Comparison of ENCODE assay signal across 8 cellular contexts in the genomic region with DNA sequence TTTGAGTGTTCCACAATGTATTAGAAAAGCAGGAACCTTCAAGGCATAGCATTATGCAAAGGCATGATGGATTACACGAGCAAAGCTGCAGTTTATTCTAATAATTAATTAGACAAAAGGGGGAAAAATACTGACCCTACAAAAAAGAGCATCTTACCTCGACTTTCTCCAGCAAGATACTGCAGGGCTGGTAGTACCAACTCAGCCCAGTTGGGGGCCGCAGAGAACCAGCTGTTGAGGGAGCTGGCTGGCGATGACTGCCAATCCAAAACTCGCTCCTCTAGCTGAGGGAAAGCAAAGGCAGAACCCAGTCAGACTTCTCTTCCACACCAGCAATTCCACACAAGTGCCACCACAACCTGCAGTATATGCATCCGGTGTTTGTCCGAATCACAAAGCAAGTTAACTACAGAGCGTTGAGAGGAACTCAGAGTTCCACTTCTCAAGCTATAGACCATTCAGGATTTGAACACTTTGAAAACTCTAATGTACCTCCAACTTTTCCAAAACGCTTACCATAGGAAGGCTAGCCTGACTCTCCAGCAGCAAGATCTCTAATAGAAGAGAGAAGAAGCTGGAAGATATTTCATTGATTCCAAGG. TPM values are rescaled to one million over a fixed set of nuclear protein-coding genes. Genes with fewer than 3 reads are reported as not detected.
DNase-seq lines count a peak whose midpoint lies in the region; ATAC-seq and TF ChIP-seq lines count a peak whose summit lies in the region.

No MANE protein-coding gene starts in this region.

- H3K4me1 Mint-ChIP-seq in Caco-2 (ENCODE audit: low read depth, unreplicated experiment) = no peaks in the 10 kb centered on the region

- H3K4me3 ChIP-seq in Caco-2 (ENCODE audit: low read depth, low read length) (no peak overlapping the region), NB4 (ENCODE audit: low read depth, low read length) (no peak overlapping the region)

- no peak for TF ChIP-seq POLR2A in NB4 (IDR thresholded peaks at IDR 0.05; ENCODE audit: extremely low read depth, insufficient read length)

- no peaks in the 10 kb centered on the region for H3K9me3 ChIP-seq in Caco-2

- H3K27me3 ChIP-seq in Caco-2 (replicated peaks; ENCODE audit: control insufficient read depth, insufficient read depth, low read length) = no peaks in the 10 kb centered on the region

- CTCF ChIA-PET in Caco-2 (lab: Charles Lee) = interaction anchor here (0.6 to 1.8 kb wide), 20 partner anchors 13 to 331 kb away, joined by 3 to 32 read pairs (median 3); a partner anchor contains a TSS

- no peaks in the 10 kb centered on the region for H3K27me3 Mint-ChIP-seq in Caco-2 (ENCODE audit: insufficient read depth, unreplicated experiment)

- DNase-seq in Caco-2 (peak; percentile 72 to 84), NB4 (ENCODE audit: low read depth) (peak; percentile 55), glomerular visceral epithelial cell (ENCODE audit: extremely low spot score) (peak; percentile 15), NCI-H128 (lab: John Stamatoyannopoulos, UW; ENCODE audit: unreplicated experiment) (no peak)
- DNase-seq in activated T-cell treated with anti-CD3 and anti-CD28 coated beads, Interleukin-2, amount 50 U/mL, for 1 hour = peak; percentile 63
- peak in 2 of 3 experiments; percentile 15 to 36 for DNase-seq in stimulated activated CD4-positive, alpha-beta T cell treated with anti-CD3 and anti-CD28 coated beads, TNF-alpha, amount 100 ng/mL, for 24 hours (ENCODE audit: low read depth in 3 of 3)

- H3K9me3 Mint-ChIP-seq in Caco-2 (ENCODE audit: unreplicated experiment) = no peaks in the 10 kb centered on the region

- no peak overlapping the region for H3K4me3 Mint-ChIP-seq in Caco-2 (ENCODE audit: unreplicated experiment)

- POLR2A ChIA-PET in Caco-2 (lab: Charles Lee) = interaction anchor here (0.5 to 0.8 kb wide), 2 partner anchors 14 to 20 kb away, joined by 4 to 5 read pairs; no protein-coding TSS in a partner anchor

- no peaks in the 10 kb centered on the region for H3K4me1 ChIP-seq in Caco-2

- peaks cover 29% of the 10 kb centered on the region for H3K36me3 ChIP-seq in Caco-2 (ENCODE audit: control insufficient read depth, insufficient read depth, low read length)

- intact Hi-C loops in Caco-2 (cut with micrococcal nuclease; ENCODE audit: unreplicated experiment) = loop anchor here (1.0 kb wide), 2 partner anchors 251 to 332 kb away; no protein-coding TSS in a partner anchor

- no peak overlapping the region for H3K27ac Mint-ChIP-seq in Caco-2 (ENCODE audit: unreplicated experiment)

- peaks cover 100% of the 10 kb centered on the region for H3K36me3 Mint-ChIP-seq in Caco-2 (ENCODE audit: insufficient read depth, unreplicated experiment)

- ATAC-seq in GM19438 (IDR thresholded peaks at IDR 0.05; ENCODE audit: low read depth, unreplicated experiment) = peak; percentile 67
- no peak for ATAC-seq in GM21825 (IDR thresholded peaks at IDR 0.05; ENCODE audit: unreplicated experiment)

- TF ChIP-seq CTCF in Caco-2 (IDR thresholded peaks at IDR 0.05; ENCODE audit: insufficient read depth in 1 of 2, low read depth in 1 of 2, low read length in 1 of 2, severe bottlenecking in 1 of 2, unreplicated experiment in 1 of 2) = peak; percentile 94 to 96
- peak; percentile 84 for TF ChIP-seq CTCF in NB4 (IDR thresholded peaks at IDR 0.05; ENCODE audit: low read depth, low read length)

- no TSS peak for BruUV-seq in Caco-2 (replicated peaks; lab: Mats Ljungman, UMichigan)

RNA-seq across cellular contexts. Expression of a gene that starts 13.7 kb away (rescaled TPM):
- 101 and 104 TPM in 2 replicates for total RNA-seq in Caco-2 (2022)
